In genomic region chr5:134099288-134099872, GRCh38 we compare ENCODE assay signal across 11 cellular contexts. TPM values are rescaled to one million over a fixed set of nuclear protein-coding genes. Genes with fewer than 3 reads are reported as not detected.
A peak's percentile ranks its signal among the peaks of the same experiment; 100 is the strongest.
DNase-seq lines count a peak whose midpoint lies in the region; ATAC-seq, FAIRE-seq and TF ChIP-seq lines count a peak whose summit lies in the region.
"Had no signal": no experiment of that assay in that cellular context is flagged by ENCODE, and none has a peak within 500 bp of the region (broad histone marks: within the 10 kb centered on the region; RNA-seq: fewer than 3 reads in every experiment).

No MANE protein-coding gene starts in this region.

- SMC1A ChIA-PET in GM12878 (lab: Charles Lee; ENCODE audit: uncharacterized antibody, unreplicated experiment), result interaction anchor here (0.6 to 8.4 kb wide), 15 partner anchors 9 to 421 kb away, joined by 3 to 177 read pairs (median 6); partner anchors contain the start of gene TCF7

- peak overlapping the region; percentile 81 for H3K27ac Mint-ChIP-seq in activated CD4-positive, alpha-beta memory T cell treated with anti-CD3 and anti-CD28 coated beads for 36 hours
- no peak overlapping the region for H3K27ac Mint-ChIP-seq in activated CD4-positive, alpha-beta memory T cell treated with anti-CD3 and anti-CD28 coated beads, Interleukin-2, amount 10 ng/mL, durations not matched to agents 7 days and 5 days

- no peak overlapping the region; the same call in 1 of the 2 replicates for H2AFZ ChIP-seq in GM12878 (ENCODE audit: control insufficient read depth, low read depth, low read length)

- RAD21 ChIA-PET in GM12878 (lab: Charles Lee; ENCODE audit: unreplicated experiment), result interaction anchor here (1.0 to 4.4 kb wide), 13 partner anchors 9 to 190 kb away, joined by 3 to 30 read pairs (median 6); no protein-coding TSS in a partner anchor

- peak in 2 of 3 experiments; percentile 1 to 41; a peak in 2 of 6 replicates for TF ChIP-seq CTCF in GM12878 (IDR thresholded peaks at IDR 0.05 in 2 of 3, conservative IDR thresholded peaks at IDR 0.05 in 1 of 3; ENCODE audit: control insufficient read depth in 2 of 3, extremely low read depth in 1 of 3, insufficient read depth in 1 of 3, low read depth in 3 of 3, low read length in 3 of 3)
- no peak for TF ChIP-seq CTCF in spleen (IDR thresholded peaks at IDR 0.05 in 8 of 11, conservative IDR thresholded peaks at IDR 0.05 in 3 of 11)
- TF ChIP-seq CTCF in D721Med (IDR thresholded peaks at IDR 0.05; ENCODE audit: insufficient read depth, missing control alignments), result no peak

- BruUV-seq in GM12878 (replicated peaks; lab: Mats Ljungman, UMichigan), result no TSS peak

- intact Hi-C loops in activated CD4-positive, alpha-beta memory T cell treated with anti-CD3 and anti-CD28 coated beads for 36 hours (cut with micrococcal nuclease), result no loop called here
- intact Hi-C loops in GM12878 (cut with micrococcal nuclease; ENCODE audit: unreplicated experiment) (no loop called here), spleen (cut with DNase I; ENCODE audit: low total_unique reads) (no loop called here)

- H3K4me1 Mint-ChIP-seq in activated CD4-positive, alpha-beta memory T cell treated with anti-CD3 and anti-CD28 coated beads for 36 hours (ENCODE audit: low read depth), result peaks cover 67% of the 10 kb centered on the region
- peaks cover 27% of the 10 kb centered on the region for H3K4me1 Mint-ChIP-seq in activated CD4-positive, alpha-beta memory T cell treated with anti-CD3 and anti-CD28 coated beads, Interleukin-2, amount 10 ng/mL, durations not matched to agents 7 days and 5 days

- FAIRE-seq in GM12878 (lab: Jason Lieb, UNC) (peak; percentile 35), D721Med (lab: Jason Lieb, UNC) (no peak)

- peak overlapping the region; percentile 26 for H3K4me3 Mint-ChIP-seq in activated CD4-positive, alpha-beta memory T cell treated with anti-CD3 and anti-CD28 coated beads for 36 hours
- H3K4me3 Mint-ChIP-seq in activated CD4-positive, alpha-beta memory T cell treated with anti-CD3 and anti-CD28 coated beads, Interleukin-2, amount 10 ng/mL, durations not matched to agents 7 days and 5 days, result no peak overlapping the region

- no peaks in the 10 kb centered on the region for H3K27me3 Mint-ChIP-seq in activated CD4-positive, alpha-beta memory T cell treated with anti-CD3 and anti-CD28 coated beads for 36 hours
- peaks cover 56% of the 10 kb centered on the region for H3K27me3 Mint-ChIP-seq in activated CD4-positive, alpha-beta memory T cell treated with anti-CD3 and anti-CD28 coated beads, Interleukin-2, amount 10 ng/mL, durations not matched to agents 7 days and 5 days

- H3K4me1 ChIP-seq in HUES64 (ENCODE audit: insufficient read depth, low read length) (peaks cover 38% of the 10 kb centered on the region), GM12878 (ENCODE audit: control insufficient read depth, insufficient read depth, low read length) (peaks cover 53% of the 10 kb centered on the region), spleen (peaks cover 27 to 60% (median 42%) of the 10 kb centered on the region in 6 donors)

- peak overlapping the region; percentile 89 for H3K4me2 ChIP-seq in GM12878 (ENCODE audit: control insufficient read depth, insufficient read depth)

- H3K27ac ChIP-seq in HUES64 (ENCODE audit: low read depth, low read length) (peak overlapping the region; percentile 79; the same call in 1 of the 2 replicates), GM12878 (ENCODE audit: control insufficient read depth, insufficient read depth) (peak overlapping the region; percentile 95), spleen (peak overlapping the region; percentile 68 to 84 (median 76))
- H3K27ac ChIP-seq: esophagus muscularis mucosa had no signal

- in situ Hi-C loops in GM12878 (cut with MboI), result loop anchor here (5.0 kb wide), 1 partner anchor 57 kb away; no protein-coding TSS in a partner anchor

- ATAC-seq in GM12878, result peak; percentile 33

- H3K9me3 ChIP-seq in HUES64 (ENCODE audit: insufficient read depth, low read depth, low read length) (no peaks in the 10 kb centered on the region), GM12878 (replicated peaks; ENCODE audit: control insufficient read depth, insufficient read depth, low read length) (no peaks in the 10 kb centered on the region), spleen (no peaks in the 10 kb centered on the region), MG63 (no peaks in the 10 kb centered on the region)
- H3K9me3 ChIP-seq: esophagus muscularis mucosa had no signal

- no peak for TF ChIP-seq EP300 in GM12878 (IDR thresholded peaks at IDR 0.05; ENCODE audit: borderline replicate concordance in 1 of 2, control insufficient read depth in 1 of 2, low read depth in 2 of 2, low read length in 2 of 2)

- TF ChIP-seq POLR2A in GM12878 (IDR thresholded peaks at IDR 0.05; ENCODE audit: low read depth, low read length), result no peak
- no peak for TF ChIP-seq POLR2A in spleen (IDR thresholded peaks at IDR 0.05)

- no peaks in the 10 kb centered on the region for H3K36me3 Mint-ChIP-seq in activated CD4-positive, alpha-beta memory T cell treated with anti-CD3 and anti-CD28 coated beads for 36 hours
- H3K36me3 Mint-ChIP-seq in activated CD4-positive, alpha-beta memory T cell treated with anti-CD3 and anti-CD28 coated beads, Interleukin-2, amount 10 ng/mL, durations not matched to agents 7 days and 5 days (ENCODE audit: low read depth), result no peaks in the 10 kb centered on the region

- H3K9ac ChIP-seq in HUES64 (ENCODE audit: low read depth, low read length) (no peak overlapping the region), GM12878 (ENCODE audit: control insufficient read depth, insufficient read depth, low read length) (peak overlapping the region; percentile 69)

- DNase-seq in activated CD4-positive, alpha-beta memory T cell treated with anti-CD3 and anti-CD28 coated beads for 36 hours, result no peak
- no peak for DNase-seq in activated CD4-positive, alpha-beta memory T cell treated with anti-CD3 and anti-CD28 coated beads, Interleukin-2, amount 10 ng/mL, durations not matched to agents 7 days and 5 days
- DNase-seq in GM12878 (ENCODE audit: low read depth, low spot score) (no peak), spleen (no peak), D721Med (ENCODE audit: insufficient read length, low spot score) (no peak), HK-2 (ENCODE audit: unreplicated experiment) (no peak), MG63 (no peak)
- DNase-seq: central memory CD4-positive, alpha-beta T cell; NCI-H2107 had no signal

- peaks cover 2% of the 10 kb centered on the region; the same call in 1 of the 2 replicates for H4K20me1 ChIP-seq in GM12878 (ENCODE audit: control insufficient read depth, insufficient read depth)

- H3K27me3 ChIP-seq in HUES64 (ENCODE audit: insufficient read depth, low read length) (peaks cover 20% of the 10 kb centered on the region; the same call in 1 of the 2 replicates), GM12878 (replicated peaks in 1 of 2; ENCODE audit: control insufficient read depth in 2 of 2, insufficient read depth in 2 of 2, low read length in 1 of 2) (no peaks in the 10 kb centered on the region), spleen (replicated peaks in 1 of 7) (no peaks in the 10 kb centered on the region), MG63 (no peaks in the 10 kb centered on the region)

- no peak overlapping the region for H3K4me3 ChIP-seq in HUES64 (ENCODE audit: low read length)
- peak overlapping the region; percentile 3; the same call in 1 of the 2 replicates for H3K4me3 ChIP-seq in GM12878
- no peak overlapping the region for H3K4me3 ChIP-seq in spleen
- no peak overlapping the region for H3K4me3 ChIP-seq in MG63
- H3K4me3 ChIP-seq: esophagus muscularis mucosa had no signal

- peaks cover 3% of the 10 kb centered on the region; the same call in 1 of the 2 replicates for H3K79me2 ChIP-seq in GM12878 (ENCODE audit: control insufficient read depth, insufficient read depth, low read length)

- 80% methylated on average over 11 of the region's 11 CpGs for WGBS in HUES64
- 22% methylated on average over 11 of the region's 11 CpGs for WGBS in GM12878 (ENCODE audit: insufficient coverage, insufficient replicate concordance, low lambda C conversion rate, missing lambda C conversion rate)
- 60 to 73% (median 70%) methylated on average over 11 of the region's 11 CpGs for WGBS in spleen, 5 donors

- H3K36me3 ChIP-seq in HUES64 (ENCODE audit: insufficient read depth, low read length) (no peaks in the 10 kb centered on the region), GM12878 (ENCODE audit: control insufficient read depth in 2 of 2, insufficient read depth in 2 of 2, low read length in 1 of 2) (no peaks in the 10 kb centered on the region), spleen (no peaks in the 10 kb centered on the region), MG63 (no peaks in the 10 kb centered on the region)
- H3K36me3 ChIP-seq: esophagus muscularis mucosa had no signal

- CTCF ChIA-PET in activated CD4-positive, alpha-beta memory T cell treated with anti-CD3 and anti-CD28 coated beads for 36 hours (lab: Charles Lee), result interaction anchor here (1.0 to 5.8 kb wide), 12 partner anchors 14 to 73 kb away, joined by 3 to 136 read pairs (median 15); partner anchors contain the start of gene TCF7
- CTCF ChIA-PET in activated CD4-positive, alpha-beta memory T cell treated with anti-CD3 and anti-CD28 coated beads, Interleukin-2, amount 10 ng/mL, durations not matched to agents 7 days and 5 days (lab: Charles Lee), result interaction anchor here (1.0 to 5.6 kb wide), 7 partner anchors 13 to 73 kb away, joined by 3 to 74 read pairs (median 6); partner anchors contain the start of gene TCF7
- CTCF ChIA-PET in GM12878 (lab: Yijun Ruan, JAX), result interaction anchor here (0.9 to 6.6 kb wide), 18 partner anchors 10 to 124 kb away, joined by 3 to 112 read pairs (median 8); partner anchors contain the start of genes TCF7 and VDAC1

- no peaks in the 10 kb centered on the region for H3K9me3 Mint-ChIP-seq in activated CD4-positive, alpha-beta memory T cell treated with anti-CD3 and anti-CD28 coated beads for 36 hours
- no peaks in the 10 kb centered on the region for H3K9me3 Mint-ChIP-seq in activated CD4-positive, alpha-beta memory T cell treated with anti-CD3 and anti-CD28 coated beads, Interleukin-2, amount 10 ng/mL, durations not matched to agents 7 days and 5 days

- TF ChIP-seq RAD21 in GM12878 (IDR thresholded peaks at IDR 0.05; ENCODE audit: insufficient read depth, low read depth, low read length), result peak; percentile 48

- POLR2A ChIA-PET in activated CD4-positive, alpha-beta memory T cell treated with anti-CD3 and anti-CD28 coated beads for 36 hours (lab: Charles Lee), result interaction anchor here (1.0 to 3.4 kb wide), 11 partner anchors 12 to 95 kb away, joined by 3 to 32 read pairs (median 8); partner anchors contain the start of gene VDAC1
- POLR2A ChIA-PET in activated CD4-positive, alpha-beta memory T cell treated with anti-CD3 and anti-CD28 coated beads, Interleukin-2, amount 10 ng/mL, durations not matched to agents 7 days and 5 days (lab: Charles Lee), result interaction anchor here (0.8 to 3.2 kb wide), 5 partner anchors 12 to 78 kb away, joined by 3 to 12 read pairs (median 6); partner anchors contain the start of gene SKP1
- POLR2A ChIA-PET in GM12878 (lab: Charles Lee), result interaction anchor here (0.6 to 11.2 kb wide), 13 partner anchors 8 to 198 kb away, joined by 3 to 81 read pairs (median 5); partner anchors contain the start of gene VDAC1

RNA-seq across cellular contexts. Expression of gene TCF7, which starts 15.1 kb away (rescaled TPM):
- total RNA-seq in activated CD4-positive, alpha-beta memory T cell treated with anti-CD3 and anti-CD28 coated beads for 36 hours, result 10 to 100 TPM; 59.3 to 65.6 TPM
- total RNA-seq in activated CD4-positive, alpha-beta memory T cell treated with anti-CD3 and anti-CD28 coated beads, Interleukin-2, amount 10 ng/mL, durations not matched to agents 7 days and 5 days, result 10 to 100 TPM; 19.2 to 21.9 TPM
- polyA plus RNA-seq in HUES64 (2013, experiment 1 of 2), result 10.2 TPM
- polyA plus RNA-seq in HUES64 (2013, experiment 2 of 2), result 10.4 TPM
- 344 and 364 TPM in 2 replicates for total RNA-seq in GM12878 (2013; cell fraction: nucleolus; rRNA removed)
- total RNA-seq in GM12878 (2014; rRNA removed) (19.6 and 21.6 TPM in 2 replicates), GM12878 (2014; rRNA removed; fragmentation: Illumina TruSeq; extraction: Trizol) (23.3 and 24.0 TPM in 2 replicates), GM12878 (2021) (60.2 and 63.5 TPM in 2 replicates), spleen (10 to 100 TPM; 29.0 to 88.3 (median 53.7) TPM)
- polyA plus RNA-seq in GM12878 (2011; ENCODE audit: low read depth), result 26.0 TPM
- polyA plus RNA-seq in GM12878 (2011; rRNA removed) (20.5 and 34.6 TPM in 2 replicates), GM12878 (2014; fragmentation: Illumina TruSeq; extraction: Trizol) (44.1 and 59.3 TPM in 2 replicates), GM12878 (2014; fragmentation: Nextera tagmentation; extraction: Ambion mirVana) (10 to 100 TPM in 1 of 2 experiments, 1 to 10 TPM in 1; 10.0 to 13.2 TPM), GM12878 (2014; rRNA removed) (29.0 and 37.6 TPM in 2 replicates), GM12878 (2016; fragmentation: Nextera tagmentation; extraction: Ambion mirVana) (10 to 100 TPM; 22.7 to 23.2 TPM), spleen (10 to 100 TPM; 13.7 to 24.3 (median 18.1) TPM)
- 27.6 and 32.9 TPM in 2 replicates for polyA plus RNA-seq in GM12878 (2011; cell fraction: cytosol; rRNA removed)
- 62.1 and 64.0 TPM in 2 replicates for polyA plus RNA-seq in GM12878 (2011; cell fraction: nucleus; rRNA removed)
- 52.2 and 55.4 TPM in 2 replicates for polyA plus RNA-seq in GM12878 (2012)
- polyA minus RNA-seq in GM12878 (2011; rRNA and poly(A)+ RNA removed), result 52.8 and 74.5 TPM in 2 replicates
- 25.0 and 25.4 TPM in 2 replicates for polyA minus RNA-seq in GM12878 (2011; cell fraction: cytosol; rRNA and poly(A)+ RNA removed)
- 60.7 and 103 TPM in 2 replicates for polyA minus RNA-seq in GM12878 (2011; cell fraction: nucleus; rRNA and poly(A)+ RNA removed)
- total RNA-seq in MG63 (2014; rRNA removed; shearing (Covaris generic); ENCODE audit: low replicate concordance), result 8.9 and 12.0 TPM in 2 replicates

Comparison
In these comparisons a context has a peak if more than half of its experiments do, and no peak if none do; other contexts are left out.
1. CTCF ChIP-seq: peak in GM12878 (2 of 3); none in spleen (0 of 11) and D721Med (single experiment).
2. Peak in every context shown above with its lines, with median percentiles within 50 percentile points of each other: H3K27ac ChIP-seq.